1 cellular context compared by ENCODE assay signal in the genomic region with DNA sequence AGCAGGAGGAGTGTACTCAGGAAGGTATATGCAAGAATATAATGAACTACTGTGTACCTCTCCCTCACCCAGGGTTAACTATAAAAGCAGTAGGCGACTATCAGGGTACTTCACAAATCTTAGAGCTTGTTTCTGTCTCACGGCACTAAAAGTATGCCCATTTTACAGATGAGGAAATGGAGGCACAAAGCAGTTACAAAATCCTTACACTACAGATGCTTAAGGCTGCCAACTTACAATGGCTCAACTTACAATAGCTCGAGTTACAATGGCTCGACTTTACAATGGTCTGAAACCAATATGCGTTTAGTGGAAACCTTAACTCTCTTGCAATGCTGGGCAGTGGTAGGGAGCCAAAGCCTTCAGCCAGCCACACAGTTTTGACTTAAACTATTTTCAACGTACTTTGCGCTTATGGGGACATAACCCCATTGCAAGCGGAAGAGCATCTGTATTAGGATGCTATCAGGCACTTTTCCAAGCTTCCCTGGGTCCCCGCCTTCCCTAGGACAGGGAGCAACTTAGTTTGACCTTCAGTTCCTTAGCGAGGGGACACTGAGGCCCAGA.
A peak's percentile ranks its signal among the peaks of the same experiment; 100 is the strongest.
TF ChIP-seq lines count a peak whose summit lies in the region.

No MANE protein-coding gene starts in this region.

TF ChIP-seq in GM12878, 131 proteins besides CTCF, POLR2A, EP300 and RAD21:
- TF ChIP-seq RUNX3 (IDR thresholded peaks at IDR 0.05; ENCODE audit: low read length) (0 out of 2 replicates have a peak, but pooled peaks have one; percentile 14), SMARCA5 (IDR thresholded peaks at IDR 0.05) (0 out of 2 replicates have a peak, but pooled peaks have one; percentile 36), POLR2AphosphoS5 (IDR thresholded peaks at IDR 0.05; ENCODE audit: low read length) (0 out of 2 replicates have a peak, but pooled peaks have one; percentile 35), KAT2A (conservative IDR thresholded peaks at IDR 0.05; ENCODE audit: control insufficient read depth, low read depth, low read length) (no peak), ZNF217 (IDR thresholded peaks at IDR 0.05) (peak; percentile 73; the same call in 1 of the 2 replicates)
- TF ChIP-seq, protein P1, sequence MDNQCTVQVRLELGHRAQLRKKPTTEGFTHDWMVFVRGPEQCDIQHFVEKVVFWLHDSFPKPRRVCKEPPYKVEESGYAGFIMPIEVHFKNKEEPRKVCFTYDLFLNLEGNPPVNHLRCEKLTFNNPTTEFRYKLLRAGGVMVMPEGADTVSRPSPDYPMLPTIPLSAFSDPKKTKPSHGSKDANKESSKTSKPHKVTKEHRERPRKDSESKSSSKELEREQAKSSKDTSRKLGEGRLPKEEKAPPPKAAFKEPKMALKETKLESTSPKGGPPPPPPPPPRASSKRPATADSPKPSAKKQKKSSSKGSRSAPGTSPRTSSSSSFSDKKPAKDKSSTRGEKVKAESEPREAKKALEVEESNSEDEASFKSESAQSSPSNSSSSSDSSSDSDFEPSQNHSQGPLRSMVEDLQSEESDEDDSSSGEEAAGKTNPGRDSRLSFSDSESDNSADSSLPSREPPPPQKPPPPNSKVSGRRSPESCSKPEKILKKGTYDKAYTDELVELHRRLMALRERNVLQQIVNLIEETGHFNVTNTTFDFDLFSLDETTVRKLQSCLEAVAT (IDR thresholded peaks at IDR 0.05): peak; percentile 91
- TF ChIP-seq, protein P2, sequence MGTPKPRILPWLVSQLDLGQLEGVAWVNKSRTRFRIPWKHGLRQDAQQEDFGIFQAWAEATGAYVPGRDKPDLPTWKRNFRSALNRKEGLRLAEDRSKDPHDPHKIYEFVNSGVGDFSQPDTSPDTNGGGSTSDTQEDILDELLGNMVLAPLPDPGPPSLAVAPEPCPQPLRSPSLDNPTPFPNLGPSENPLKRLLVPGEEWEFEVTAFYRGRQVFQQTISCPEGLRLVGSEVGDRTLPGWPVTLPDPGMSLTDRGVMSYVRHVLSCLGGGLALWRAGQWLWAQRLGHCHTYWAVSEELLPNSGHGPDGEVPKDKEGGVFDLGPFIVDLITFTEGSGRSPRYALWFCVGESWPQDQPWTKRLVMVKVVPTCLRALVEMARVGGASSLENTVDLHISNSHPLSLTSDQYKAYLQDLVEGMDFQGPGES (IDR thresholded peaks at IDR 0.05): no peak
